Comparison of ENCODE assay signal across 13 cellular contexts in the genomic region with DNA sequence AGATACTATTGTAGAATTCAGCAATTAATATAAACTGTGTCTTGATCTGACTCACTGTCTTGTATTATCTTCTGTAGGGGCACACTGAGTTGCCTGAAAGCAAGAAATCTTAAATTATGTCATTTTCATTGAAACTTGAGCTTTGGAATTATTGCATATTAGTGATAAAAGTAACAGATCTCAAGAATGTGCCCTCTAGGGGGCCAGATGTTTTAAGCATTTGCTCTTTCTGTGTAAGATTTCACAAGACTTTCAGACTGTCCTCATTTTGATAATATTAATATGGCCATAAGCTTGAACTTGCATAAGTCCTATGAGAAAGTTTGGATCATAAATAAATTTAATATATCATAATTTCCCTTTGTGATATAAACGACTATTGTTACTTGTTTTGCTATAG. TPM values are rescaled to one million over a fixed set of nuclear protein-coding genes. Genes with fewer than 3 reads are reported as not detected.
DNase-seq lines count a peak whose midpoint lies in the region; ATAC-seq and TF ChIP-seq lines count a peak whose summit lies in the region.
"Had no signal": no experiment of that assay in that cellular context is flagged by ENCODE, and none has a peak within 500 bp of the region (broad histone marks: within the 10 kb centered on the region; RNA-seq: fewer than 3 reads in every experiment).

No MANE protein-coding gene starts in this region.

- 83 to 89% methylated on average over 1 of the region's 1 CpG for WGBS in esophagus squamous epithelium, 2 donors

- no peaks in the 10 kb centered on the region for H3K9me3 ChIP-seq in esophagus squamous epithelium
- H3K9me3 ChIP-seq: gastroesophageal sphincter had no signal

- peaks cover 0 to 94% (median 8%) of the 10 kb centered on the region in 3 donors for H3K36me3 ChIP-seq in esophagus squamous epithelium

- H3K4me3 ChIP-seq in NB4 (ENCODE audit: low read depth, low read length) (no peak overlapping the region), retinal pigment epithelial cell (ENCODE audit: low read length) (no peak overlapping the region), esophagus squamous epithelium (no peak overlapping the region)
- H3K4me3 ChIP-seq: gastroesophageal sphincter, skin epidermis had no signal

- no peaks in the 10 kb centered on the region for H3K4me1 ChIP-seq in esophagus squamous epithelium
- H3K4me1 ChIP-seq: gastroesophageal sphincter had no signal

- TF ChIP-seq CTCF in NB4 (IDR thresholded peaks at IDR 0.05; ENCODE audit: low read depth, low read length): peak; percentile 10
- TF ChIP-seq CTCF in retinal pigment epithelial cell (conservative IDR thresholded peaks at IDR 0.05; ENCODE audit: low read depth, low read length): peak; percentile 25
- peak in 1 of 6 experiments; percentile 11 for TF ChIP-seq CTCF in esophagus squamous epithelium (IDR thresholded peaks at IDR 0.05)

- TF ChIP-seq POLR2A in NB4 (IDR thresholded peaks at IDR 0.05; ENCODE audit: extremely low read depth, insufficient read length) (no peak), esophagus squamous epithelium (IDR thresholded peaks at IDR 0.05) (no peak)

- H3K27ac ChIP-seq in esophagus squamous epithelium: no peak overlapping the region
- H3K27ac ChIP-seq: gastroesophageal sphincter, skin epidermis had no signal

- DNase-seq in GM04503 (ENCODE audit: low read depth) (peak; percentile 5), NB4 (ENCODE audit: low read depth) (peak; percentile 27), dermis blood vessel endothelial cell (peak; percentile 17), retinal pigment epithelial cell (ENCODE audit: low read depth) (no peak), esophagus squamous epithelium (lab: John Stamatoyannopoulos, UW) (no peak)
- DNase-seq in stimulated activated CD8-positive, alpha-beta memory T cell treated with anti-CD3 and anti-CD28 coated beads, Interleukin-4, amount 100 ng/mL, for 48 hours: no peak
- DNase-seq: kidney glomerular epithelial cell; naive thymus-derived CD8-positive, alpha-beta T cell; NCI-H446; RPMI8226 had no signal

- ATAC-seq in HG03135 (IDR thresholded peaks at IDR 0.05; ENCODE audit: unreplicated experiment): no peak
- ATAC-seq: gastroesophageal sphincter; naive thymus-derived CD8-positive, alpha-beta T cell had no signal

- intact Hi-C loops in esophagus squamous epithelium (cut with DNase I): no loop called here

- no peaks in the 10 kb centered on the region for H3K27me3 ChIP-seq in esophagus squamous epithelium
- H3K27me3 ChIP-seq: gastroesophageal sphincter had no signal

RNA-seq across cellular contexts. Expression of a gene that starts 55.5 kb away (rescaled TPM):
- total RNA-seq in dermis blood vessel endothelial cell (34.4 and 67.2 TPM in 2 replicates), esophagus squamous epithelium (10 to 100 TPM; 22.1 to 37.0 (median 31.5) TPM)

Comparison
In these comparisons a context has a peak if more than half of its experiments do, and no peak if none do; other contexts are left out.
1. DNase-seq: peak in GM04503 (single experiment), NB4 (single experiment) and dermis blood vessel endothelial cell (single experiment); none in retinal pigment epithelial cell (single experiment), stimulated activated CD8-positive, alpha-beta memory T cell treated with anti-CD3 and anti-CD28 coated beads, Interleukin-4, amount 100 ng/mL, for 48 hours (single experiment) and esophagus squamous epithelium (single experiment).